Comparison of ENCODE assay signal across 11 cellular contexts in genomic region chr3:71031151-71031550, GRCh38.
DNase-seq lines count a peak whose midpoint lies in the region; ATAC-seq lines count a peak whose summit lies in the region.
"Had no signal": no experiment of that assay in that cellular context is flagged by ENCODE, and none has a peak within 500 bp of the region (broad histone marks: within the 10 kb centered on the region; RNA-seq: fewer than 3 reads in every experiment).

No MANE protein-coding gene starts in this region.

- ATAC-seq in activated naive CD8-positive, alpha-beta T cell treated with anti-CD3 and anti-CD28 coated beads, Interleukin-2, amount 10 ng/mL, durations not matched to agents 7 days and 5 days (ENCODE audit: low read depth), result no peak
- ATAC-seq in HG03571 (IDR thresholded peaks at IDR 0.05; ENCODE audit: unreplicated experiment) (no peak), HG03460 (IDR thresholded peaks at IDR 0.05; ENCODE audit: unreplicated experiment) (no peak)

- H3K4me1 ChIP-seq in BLaER1, result peaks cover 28% of the 10 kb centered on the region
- peaks cover 73% of the 10 kb centered on the region for H3K4me1 ChIP-seq in CD4-positive, alpha-beta memory T cell (ENCODE audit: insufficient read depth, low read length)
- peaks cover 57% of the 10 kb centered on the region for H3K4me1 ChIP-seq in muscle layer of colon (ENCODE audit: insufficient read depth, low read length)

- H3K9me3 Mint-ChIP-seq in CD4-positive, alpha-beta memory T cell, result no peaks in the 10 kb centered on the region
- peaks cover 2% of the 10 kb centered on the region for H3K9me3 Mint-ChIP-seq in activated naive CD8-positive, alpha-beta T cell treated with anti-CD3 and anti-CD28 coated beads, Interleukin-2, amount 10 ng/mL, durations not matched to agents 7 days and 5 days
- H3K9me3 Mint-ChIP-seq: activated T-helper 1 cell treated with anti-CD3 and anti-CD28 coated beads, Interleukin-12 subunit alpha, Interleukin-12 subunit beta, Interleukin-2, Interleukin-4 antibody, amounts not matched to agents 30 ng/mL and 10 ng/mL and 1 ng/mL, durations not matched to agents 14 hours and 24 hours and 36 hours had no signal

- H3K27me3 ChIP-seq in BLaER1 (no peaks in the 10 kb centered on the region), muscle layer of colon (ENCODE audit: control insufficient read depth in 1 of 2, insufficient read depth in 2 of 2, low read length in 2 of 2) (no peaks in the 10 kb centered on the region)
- no peaks in the 10 kb centered on the region for H3K27me3 ChIP-seq in CD4-positive, alpha-beta memory T cell (ENCODE audit: insufficient read depth, low read length)

- no peak overlapping the region for H3K4me3 ChIP-seq in BLaER1
- no peak overlapping the region for H3K4me3 ChIP-seq in CD4-positive, alpha-beta memory T cell (ENCODE audit: low read length in 2 of 2)
- H3K4me3 ChIP-seq in muscle layer of colon (ENCODE audit: low read depth in 1 of 2, low read length in 2 of 2), result no peak overlapping the region

- H3K36me3 Mint-ChIP-seq in CD4-positive, alpha-beta memory T cell, result peaks cover 52 to 74% of the 10 kb centered on the region in 2 donors
- peaks cover 67% of the 10 kb centered on the region for H3K36me3 Mint-ChIP-seq in activated naive CD8-positive, alpha-beta T cell treated with anti-CD3 and anti-CD28 coated beads, Interleukin-2, amount 10 ng/mL, durations not matched to agents 7 days and 5 days

- peaks cover 9% of the 10 kb centered on the region; the same call in 1 of the 2 replicates for H4K20me1 ChIP-seq in BLaER1

- intact Hi-C loops in CD4-positive, alpha-beta memory T cell (cut with micrococcal nuclease), result no loop called here

- CTCF ChIA-PET in CD4-positive, alpha-beta memory T cell (lab: Charles Lee; ENCODE audit: partially characterized antibody), result interaction anchor here (0.5 to 1.0 kb wide), 2 partner anchors 9 to 46 kb away, joined by 3 read pairs; no protein-coding TSS in a partner anchor

- H3K9ac ChIP-seq in BLaER1 (no peak overlapping the region), muscle layer of colon (ENCODE audit: low read length) (no peak overlapping the region)

- H3K4me1 Mint-ChIP-seq in CD4-positive, alpha-beta memory T cell, result peaks cover 66 to 98% (median 83%) of the 10 kb centered on the region in 4 donors
- H3K4me1 Mint-ChIP-seq in activated naive CD8-positive, alpha-beta T cell treated with anti-CD3 and anti-CD28 coated beads, Interleukin-2, amount 10 ng/mL, durations not matched to agents 7 days and 5 days, result peaks cover 51% of the 10 kb centered on the region

- peak overlapping the region; percentile 76; the same call in 1 of the 2 replicates for H3K4me2 ChIP-seq in BLaER1

- H3K4me3 Mint-ChIP-seq in CD4-positive, alpha-beta memory T cell, result peak overlapping the region in 2 of 8 donors; percentile 2 to 13
- H3K4me3 Mint-ChIP-seq in activated naive CD8-positive, alpha-beta T cell treated with anti-CD3 and anti-CD28 coated beads, Interleukin-2, amount 10 ng/mL, durations not matched to agents 7 days and 5 days, result no peak overlapping the region
- H3K4me3 Mint-ChIP-seq: activated T-helper 1 cell treated with anti-CD3 and anti-CD28 coated beads, Interleukin-12 subunit alpha, Interleukin-12 subunit beta, Interleukin-2, Interleukin-4 antibody, amounts not matched to agents 30 ng/mL and 10 ng/mL and 1 ng/mL, durations not matched to agents 14 hours and 24 hours and 36 hours had no signal

- peak overlapping the region; percentile 19 to 92 (median 71) for H3K27ac Mint-ChIP-seq in CD4-positive, alpha-beta memory T cell
- peak overlapping the region; percentile 45 for H3K27ac Mint-ChIP-seq in activated naive CD8-positive, alpha-beta T cell treated with anti-CD3 and anti-CD28 coated beads, Interleukin-2, amount 10 ng/mL, durations not matched to agents 7 days and 5 days
- H3K27ac Mint-ChIP-seq: activated T-helper 1 cell treated with anti-CD3 and anti-CD28 coated beads, Interleukin-12 subunit alpha, Interleukin-12 subunit beta, Interleukin-2, Interleukin-4 antibody, amounts not matched to agents 30 ng/mL and 10 ng/mL and 1 ng/mL, durations not matched to agents 14 hours and 24 hours and 36 hours had no signal

- H3K36me3 ChIP-seq in BLaER1, result peaks cover 42% of the 10 kb centered on the region
- H3K36me3 ChIP-seq in CD4-positive, alpha-beta memory T cell (ENCODE audit: insufficient read depth, low read length), result peaks cover 27% of the 10 kb centered on the region
- peaks cover 6% of the 10 kb centered on the region for H3K36me3 ChIP-seq in muscle layer of colon (ENCODE audit: insufficient read depth, low read length)

- no peaks in the 10 kb centered on the region for H3K27me3 Mint-ChIP-seq in CD4-positive, alpha-beta memory T cell
- H3K27me3 Mint-ChIP-seq in activated naive CD8-positive, alpha-beta T cell treated with anti-CD3 and anti-CD28 coated beads, Interleukin-2, amount 10 ng/mL, durations not matched to agents 7 days and 5 days, result no peaks in the 10 kb centered on the region

- no peak overlapping the region for H3K27ac ChIP-seq in BLaER1
- no peak overlapping the region for H3K27ac ChIP-seq in CD4-positive, alpha-beta memory T cell (ENCODE audit: low read depth, low read length)
- H3K27ac ChIP-seq in muscle layer of colon (ENCODE audit: low read depth, low read length), result peak overlapping the region; percentile 19

- H3K9me3 ChIP-seq in BLaER1 (peaks cover 17% of the 10 kb centered on the region), muscle layer of colon (ENCODE audit: low read length) (no peaks in the 10 kb centered on the region)
- no peaks in the 10 kb centered on the region for H3K9me3 ChIP-seq in CD4-positive, alpha-beta memory T cell (ENCODE audit: control insufficient read depth in 1 of 2, low read length in 2 of 2)

- DNase-seq in CD4-positive, alpha-beta memory T cell, result no peak
- DNase-seq in activated naive CD8-positive, alpha-beta T cell treated with anti-CD3 and anti-CD28 coated beads, Interleukin-2, amount 10 ng/mL, durations not matched to agents 7 days and 5 days, result no peak
- no peak for DNase-seq in T1000 (lab: John Stamatoyannopoulos, UW)
- no peak for DNase-seq in central memory CD4-positive, alpha-beta T cell
- DNase-seq: cerebellar nuclear complex, GOT3 had no signal

- POLR2A ChIA-PET in CD4-positive, alpha-beta memory T cell (lab: Charles Lee; ENCODE audit: partially characterized antibody), result interaction anchor here (1.3 kb wide), 1 partner anchor 34 kb away, joined by 5 read pairs; no protein-coding TSS in a partner anchor
- POLR2A ChIA-PET in activated naive CD8-positive, alpha-beta T cell treated with anti-CD3 and anti-CD28 coated beads, Interleukin-2, amount 10 ng/mL, durations not matched to agents 7 days and 5 days (lab: Charles Lee), result no interaction called here
